In the genomic region with DNA sequence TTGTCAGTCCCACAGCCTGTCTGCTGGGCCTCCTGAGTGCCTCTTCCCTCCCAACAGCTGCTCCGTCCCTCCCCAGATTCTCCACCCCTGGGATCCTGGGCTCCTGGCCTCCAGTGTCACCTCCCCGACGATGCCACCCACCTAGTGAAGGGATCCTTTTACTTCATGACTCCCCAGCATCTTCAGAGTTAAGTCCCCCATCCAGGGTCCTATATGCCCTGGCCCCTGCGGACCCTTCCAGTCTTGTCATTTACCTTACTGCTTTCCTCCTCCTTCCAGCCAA, we compare ENCODE assay signal across 13 cellular contexts. TPM values are rescaled to one million over a fixed set of nuclear protein-coding genes. Genes with fewer than 3 reads are reported as not detected.
DNase-seq lines count a peak whose midpoint lies in the region; ATAC-seq, FAIRE-seq and TF ChIP-seq lines count a peak whose summit lies in the region.
"Had no signal": no experiment of that assay in that cellular context is flagged by ENCODE, and none has a peak within 500 bp of the region (broad histone marks: within the 10 kb centered on the region; RNA-seq: fewer than 3 reads in every experiment).

No MANE protein-coding gene starts in this region.

- DNase-seq in A549 (ENCODE audit: low read depth in 1 of 2, low spot score in 1 of 2) = no peak
- DNase-seq in Panc1 (ENCODE audit: low read depth, low spot score) = no peak
- DNase-seq in esophagus muscularis mucosa (ENCODE audit: extremely low spot score) = no peak
- no peak for DNase-seq in stimulated activated naive CD8-positive, alpha-beta T cell treated with anti-CD3 and anti-CD28 coated beads, Interleukin-15, Interleukin-2, amounts not matched to agents 100 U/mL and 50 U/mL, for 24 hours
- DNase-seq in GM12892 (ENCODE audit: insufficient read length) = no peak
- DNase-seq in activated T-cell treated with anti-CD3 and anti-CD28 coated beads, Interleukin-2, amount 50 U/mL, for 72 hours = no peak
- DNase-seq: activated CD4-positive, alpha-beta T cell treated with anti-CD3 and anti-CD28 coated beads, Interleukin-2, amount 50 U/mL, for 48 hours; H9; NCI-H524; SK-N-SH had no signal

- TF ChIP-seq CTCF in A549 (IDR thresholded peaks at IDR 0.05) = no peak
- TF ChIP-seq CTCF in Panc1 (IDR thresholded peaks at IDR 0.05) = no peak
- TF ChIP-seq CTCF in esophagus muscularis mucosa (IDR thresholded peaks at IDR 0.05) = no peak
- no peak for TF ChIP-seq CTCF in neutrophil (IDR thresholded peaks at IDR 0.05)

- 90% methylated on average over 4 of the region's 4 CpGs for whole genome bisulfite sequencing in A549 (ENCODE audit: missing lambda C conversion rate)
- WGBS in esophagus muscularis mucosa = 77% methylated on average over 4 of the region's 4 CpGs

- intact Hi-C loops in Panc1 (cut with micrococcal nuclease; ENCODE audit: unreplicated experiment) (no loop called here), esophagus muscularis mucosa (cut with DNase I) (no loop called here)

- FAIRE-seq in A549 (lab: Jason Lieb, UNC) = no peak
- FAIRE-seq in GM12892 (lab: Jason Lieb, UNC) = no peak

- H3K27me3 ChIP-seq in Panc1 (ENCODE audit: control insufficient read depth, insufficient read depth, low read length) (no peaks in the 10 kb centered on the region), esophagus muscularis mucosa (no peaks in the 10 kb centered on the region), neutrophil (peaks cover 8% of the 10 kb centered on the region)

- H3K4me1 Mint-ChIP-seq in activated T-cell treated with anti-CD3 and anti-CD28 coated beads, Interleukin-2, amount 50 U/mL, for 72 hours (ENCODE audit: low read depth) = peaks cover 39% of the 10 kb centered on the region

- TF ChIP-seq POLR2A in A549 (IDR thresholded peaks at IDR 0.05; ENCODE audit: low read length) = no peak
- no peak for TF ChIP-seq POLR2A in esophagus muscularis mucosa (IDR thresholded peaks at IDR 0.05; ENCODE audit: low read depth)
- no peak for TF ChIP-seq POLR2A in GM12892 (IDR thresholded peaks at IDR 0.05; ENCODE audit: low read depth, low read length)

- H3K4me1 ChIP-seq in A549 (peaks cover 21% of the 10 kb centered on the region), Panc1 (ENCODE audit: control insufficient read depth, insufficient read depth, low read length) (peaks cover 26% of the 10 kb centered on the region), esophagus muscularis mucosa (peaks cover 42 to 55% (median 48%) of the 10 kb centered on the region in 4 donors), neutrophil (ENCODE audit: control insufficient read depth in 1 of 2, insufficient read depth in 1 of 2, low read depth in 1 of 2, low read length in 1 of 2) (peaks cover 45 to 49% of the 10 kb centered on the region in 2 experiments)

- ATAC-seq in A549 (no peak), Panc1 (no peak), GM19351 (IDR thresholded peaks at IDR 0.05; ENCODE audit: unreplicated experiment) (no peak)
- no peak for ATAC-seq in stimulated activated naive CD8-positive, alpha-beta T cell treated with anti-CD3 and anti-CD28 coated beads, Interleukin-15, Interleukin-2, amounts not matched to agents 100 U/mL and 50 U/mL, for 24 hours
- ATAC-seq in activated T-cell treated with anti-CD3 and anti-CD28 coated beads, Interleukin-2, amount 50 U/mL, for 72 hours (replicated peaks in 1 of 2) = no peak

- H3K36me3 Mint-ChIP-seq in activated T-cell treated with anti-CD3 and anti-CD28 coated beads, Interleukin-2, amount 50 U/mL, for 72 hours (ENCODE audit: insufficient read depth in 2 of 2) = no peaks in the 10 kb centered on the region

- H3K27ac ChIP-seq in A549 (peak overlapping the region; percentile 37 to 75; a peak in 5 of 6 replicates), Panc1 (ENCODE audit: low read length) (peak overlapping the region; percentile 66), esophagus muscularis mucosa (replicated peaks in 1 of 4) (peak overlapping the region; percentile 64 to 71 (median 70)), neutrophil (peak overlapping the region; percentile 67)

- H3K9me3 Mint-ChIP-seq in activated T-cell treated with anti-CD3 and anti-CD28 coated beads, Interleukin-2, amount 50 U/mL, for 72 hours = no peaks in the 10 kb centered on the region

- BruUV-seq in Panc1 (replicated peaks; lab: Mats Ljungman, UMichigan) = no TSS peak

- TF ChIP-seq EP300 in A549 (IDR thresholded peaks at IDR 0.05) (no peak), esophagus muscularis mucosa (IDR thresholded peaks at IDR 0.05) (no peak)

- in situ Hi-C loops in Panc1 (cut with HindIII; ENCODE audit: low pct_unique_long_range_greater_than_20kb, low sequenced_read_pairs) = no loop called here

- no peak overlapping the region for H3K27ac Mint-ChIP-seq in activated T-cell treated with anti-CD3 and anti-CD28 coated beads, Interleukin-2, amount 50 U/mL, for 72 hours

- H3K4me3 Mint-ChIP-seq in activated T-cell treated with anti-CD3 and anti-CD28 coated beads, Interleukin-2, amount 50 U/mL, for 72 hours = no peak overlapping the region

- POLR2A ChIA-PET in A549 (lab: Yijun Ruan, JAX) = interaction anchor here (0.6 to 6.2 kb wide), 3 partner anchors 9 to 14 kb away, joined by 4 to 47 read pairs (median 4); a partner anchor contains a TSS
- POLR2A ChIA-PET in Panc1 (lab: Charles Lee) = interaction anchor here (0.5 kb wide), 1 partner anchor 47 kb away, joined by 3 read pairs; no protein-coding TSS in a partner anchor

- TF ChIP-seq RAD21 in A549 (conservative IDR thresholded peaks at IDR 0.05 in 1 of 2, IDR thresholded peaks at IDR 0.05 in 1 of 2) = no peak

- H3K36me3 ChIP-seq in Panc1 (ENCODE audit: control insufficient read depth, insufficient read depth, low read length) = no peaks in the 10 kb centered on the region
- H3K36me3 ChIP-seq in esophagus muscularis mucosa = peaks cover 3 to 9% (median 6%) of the 10 kb centered on the region in 4 donors
- H3K36me3 ChIP-seq in neutrophil = peaks cover 4% of the 10 kb centered on the region

- H3K4me2 ChIP-seq in A549 = no peak overlapping the region
- H3K4me2 ChIP-seq: SK-N-SH had no signal

- peaks cover 5% of the 10 kb centered on the region for H3K27me3 Mint-ChIP-seq in activated T-cell treated with anti-CD3 and anti-CD28 coated beads, Interleukin-2, amount 50 U/mL, for 72 hours (ENCODE audit: low read depth)

- no peaks in the 10 kb centered on the region for H3K9me3 ChIP-seq in A549
- no peaks in the 10 kb centered on the region for H3K9me3 ChIP-seq in Panc1 (ENCODE audit: control insufficient read depth, insufficient read depth, low read depth, low read length)
- no peaks in the 10 kb centered on the region for H3K9me3 ChIP-seq in esophagus muscularis mucosa
- H3K9me3 ChIP-seq in neutrophil = no peaks in the 10 kb centered on the region
- H3K9me3 ChIP-seq: SK-N-SH had no signal

- H3K4me3 ChIP-seq in A549 (no peak overlapping the region), Panc1 (ENCODE audit: low read depth in 2 of 2, low read length in 2 of 2) (no peak overlapping the region), esophagus muscularis mucosa (no peak overlapping the region), neutrophil (ENCODE audit: low read depth in 1 of 2, low read length in 1 of 2) (peak overlapping the region in 1 of 2 experiments; percentile 24)

- CTCF ChIA-PET in A549 (lab: Yijun Ruan, JAX) (interaction anchor here (0.7 to 26.4 kb wide), 8 partner anchors 10 to 274 kb away, joined by 3 to 950 read pairs (median 8); a partner anchor contains a TSS), Panc1 (lab: Charles Lee) (interaction anchor here (0.6 kb wide), 2 partner anchors 21 to 106 kb away, joined by 3 to 6 read pairs; no protein-coding TSS in a partner anchor)

RNA-seq across cellular contexts. Expression of a gene that starts 4.5 kb away (rescaled TPM):
- polyA plus RNA-seq in A549 (2011; rRNA removed) (1.5 and 1.6 TPM in 2 replicates), A549 (2017; fragmentation: RNase III; extraction: RNeasy Plus Mini Kit Qiagen cat#74134 plus additional on column Dnase treatment) (1.3 to 1.8 TPM (median 1.8 TPM) in 3 replicates)
- polyA plus RNA-seq in A549 (2012; cell fraction: cytosol; rRNA removed) = 0.91 and 1.1 TPM in 2 replicates
- 1.7 and 1.8 TPM in 2 replicates for polyA plus RNA-seq in A549 (2012; cell fraction: nucleus; rRNA removed)
- polyA minus RNA-seq in A549 (2011; rRNA and poly(A)+ RNA removed) = 0.87 and 1.1 TPM in 2 replicates
- total RNA-seq in Panc1 (2021; ENCODE audit: unreplicated experiment) (3.4 TPM), esophagus muscularis mucosa (10 to 100 TPM in 2 of 4 donors, 1 to 10 TPM in 2; 5.8 to 12.4 (median 8.8) TPM)
- polyA plus RNA-seq in Panc1 (2012; ENCODE audit: insufficient read length) = 4.0 TPM
- polyA plus RNA-seq in GM12892 (2012; ENCODE audit: missing spikeins) = 0.74 TPM
- 1 to 10 TPM; 3.4 to 3.7 TPM for total RNA-seq in activated T-cell treated with anti-CD3 and anti-CD28 coated beads, Interleukin-2, amount 50 U/mL, for 72 hours

RNA-seq across cellular contexts. Expression of a gene that starts 8.1 kb away (rescaled TPM):
- 10.0 and 10.7 TPM in 2 replicates for polyA plus RNA-seq in A549 (2011; rRNA removed)
- polyA plus RNA-seq in A549 (2012; cell fraction: cytosol; rRNA removed) = 30.9 and 31.2 TPM in 2 replicates
- 21.4 and 24.8 TPM in 2 replicates for polyA plus RNA-seq in A549 (2012; cell fraction: nucleus; rRNA removed)
- 12.5 to 14.9 TPM (median 13.6 TPM) in 3 replicates for polyA plus RNA-seq in A549 (2017; fragmentation: RNase III; extraction: RNeasy Plus Mini Kit Qiagen cat#74134 plus additional on column Dnase treatment)
- polyA minus RNA-seq in A549 (2011; rRNA and poly(A)+ RNA removed) = 4.6 and 4.7 TPM in 2 replicates
- 13.4 TPM for total RNA-seq in Panc1 (2021; ENCODE audit: unreplicated experiment)
- polyA plus RNA-seq in Panc1 (2012; ENCODE audit: insufficient read length) = 13.7 TPM
- total RNA-seq in esophagus muscularis mucosa = 10 to 100 TPM; 13.7 to 73.1 (median 22.5) TPM
- polyA plus RNA-seq in GM12892 (2012; ENCODE audit: missing spikeins) = 3.2 TPM
- 10 to 100 TPM; 12.9 to 16.9 TPM for total RNA-seq in activated T-cell treated with anti-CD3 and anti-CD28 coated beads, Interleukin-2, amount 50 U/mL, for 72 hours

RNA-seq across cellular contexts. Expression of a gene that starts 26.5 kb away (rescaled TPM):
- polyA plus RNA-seq in A549 (2011; rRNA removed) = 40.2 and 41.7 TPM in 2 replicates
- 24.7 and 32.8 TPM in 2 replicates for polyA plus RNA-seq in A549 (2012; cell fraction: cytosol; rRNA removed)
- 26.5 and 34.1 TPM in 2 replicates for polyA plus RNA-seq in A549 (2012; cell fraction: nucleus; rRNA removed)
- polyA plus RNA-seq in A549 (2017; fragmentation: RNase III; extraction: RNeasy Plus Mini Kit Qiagen cat#74134 plus additional on column Dnase treatment) = 35.5 to 41.2 TPM (median 39.7 TPM) in 3 replicates
- polyA minus RNA-seq in A549 (2011; rRNA and poly(A)+ RNA removed) = 63.1 and 71.7 TPM in 2 replicates
- total RNA-seq in Panc1 (2021; ENCODE audit: unreplicated experiment) = 35.7 TPM
- 39.6 TPM for polyA plus RNA-seq in Panc1 (2012; ENCODE audit: insufficient read length)
- 10 to 100 TPM; 18.3 to 47.2 (median 37.8) TPM for total RNA-seq in esophagus muscularis mucosa
- 13.0 TPM for polyA plus RNA-seq in GM12892 (2012; ENCODE audit: missing spikeins)
- 10 to 100 TPM; 12.6 to 16.3 TPM for total RNA-seq in activated T-cell treated with anti-CD3 and anti-CD28 coated beads, Interleukin-2, amount 50 U/mL, for 72 hours

RNA-seq across cellular contexts. Expression of a gene that starts 27.7 kb away (rescaled TPM):
- polyA plus RNA-seq in A549 (2011; rRNA removed) (0.18 and 0.19 TPM in 2 replicates), A549 (2017; fragmentation: RNase III; extraction: RNeasy Plus Mini Kit Qiagen cat#74134 plus additional on column Dnase treatment) (0.20 to 0.25 TPM (median 0.24 TPM) in 3 replicates)
- 0.34 and 0.51 TPM in 2 replicates for polyA plus RNA-seq in A549 (2012; cell fraction: cytosol; rRNA removed)
- 1.1 TPM in 2 replicates for polyA plus RNA-seq in A549 (2012; cell fraction: nucleus; rRNA removed)
- polyA minus RNA-seq in A549 (2011; rRNA and poly(A)+ RNA removed) = 0.19 and 0.37 TPM in 2 replicates
- total RNA-seq in Panc1 (2021; ENCODE audit: unreplicated experiment) (0.13 TPM), esophagus muscularis mucosa (under 1 TPM; under 0.01 to 0.63 (median 0.42) TPM)
- polyA plus RNA-seq in Panc1 (2012; ENCODE audit: insufficient read length) = 0.15 TPM
- not detected for polyA plus RNA-seq in GM12892 (2012; ENCODE audit: missing spikeins)
- total RNA-seq in activated T-cell treated with anti-CD3 and anti-CD28 coated beads, Interleukin-2, amount 50 U/mL, for 72 hours = under 1 TPM in 1 of 2 donors, not detected in 1; 0.12 TPM
- total RNA-seq: kidney epithelial cell had no signal

RNA-seq across cellular contexts. Expression of a gene that starts 47.9 kb away (rescaled TPM):
- polyA plus RNA-seq in A549 (2011; rRNA removed) (202 and 241 TPM in 2 replicates), A549 (2017; fragmentation: RNase III; extraction: RNeasy Plus Mini Kit Qiagen cat#74134 plus additional on column Dnase treatment) (280 to 298 TPM (median 296 TPM) in 3 replicates)
- 713 and 819 TPM in 2 replicates for polyA plus RNA-seq in A549 (2012; cell fraction: cytosol; rRNA removed)
- polyA plus RNA-seq in A549 (2012; cell fraction: nucleus; rRNA removed) = 565 and 810 TPM in 2 replicates
- 192 and 225 TPM in 2 replicates for polyA minus RNA-seq in A549 (2011; rRNA and poly(A)+ RNA removed)
- total RNA-seq in Panc1 (2021; ENCODE audit: unreplicated experiment) (45.6 TPM), esophagus muscularis mucosa (100 to 1,000 TPM; 159 to 223 (median 194) TPM)
- 105 TPM for polyA plus RNA-seq in Panc1 (2012; ENCODE audit: insufficient read length)
- polyA plus RNA-seq in GM12892 (2012; ENCODE audit: missing spikeins) = 26.2 TPM
- 10 to 100 TPM; 40.7 to 51.0 TPM for total RNA-seq in activated T-cell treated with anti-CD3 and anti-CD28 coated beads, Interleukin-2, amount 50 U/mL, for 72 hours
